ENCODE assay signal across 8 cellular contexts in genomic region chr16:20904507-20905079, GRCh38. TPM values are rescaled to one million over a fixed set of nuclear protein-coding genes. Genes with fewer than 3 reads are reported as not detected.
A peak's percentile ranks its signal among the peaks of the same experiment; 100 is the strongest.
DNase-seq lines count a peak whose midpoint lies in the region; ATAC-seq, FAIRE-seq and TF ChIP-seq lines count a peak whose summit lies in the region.

No MANE protein-coding gene starts in this region.

- H3K27ac ChIP-seq in Panc1 (ENCODE audit: low read length) (peak overlapping the region; percentile 98), coronary artery (peak overlapping the region; percentile 86 to 100), pancreas (peak overlapping the region in 2 of 4 donors; percentile 54 to 72)

- no peak for TF ChIP-seq POLR2A in lower leg skin (IDR thresholded peaks at IDR 0.05)

- H3K4me1 ChIP-seq in Panc1 (ENCODE audit: control insufficient read depth, insufficient read depth, low read length) (peaks cover 61% of the 10 kb centered on the region), pancreas (peaks cover 4 to 35% (median 27%) of the 10 kb centered on the region in 3 donors)

- peaks cover 2% of the 10 kb centered on the region for H3K36me3 Mint-ChIP-seq in activated naive CD4-positive, alpha-beta T cell treated with anti-CD3 and anti-CD28 coated beads for 36 hours (ENCODE audit: low read depth)

- H3K4me3 ChIP-seq in Panc1 (ENCODE audit: low read depth in 2 of 2, low read length in 2 of 2) (no peak overlapping the region), coronary artery (peak overlapping the region; percentile 27), pancreas (no peak overlapping the region), lower leg skin (ENCODE audit: low read depth, poor library complexity, severe bottlenecking) (no peak overlapping the region)

- intact Hi-C loops in activated naive CD4-positive, alpha-beta T cell treated with anti-CD3 and anti-CD28 coated beads for 36 hours (cut with micrococcal nuclease), result loop anchor here (1.0 to 10.0 kb wide), 3 partner anchors 30 to 1290 kb away; no protein-coding TSS in a partner anchor
- intact Hi-C loops in Panc1 (cut with micrococcal nuclease; ENCODE audit: unreplicated experiment) (no loop called here), pancreas (cut with DNase I) (no loop called here), lower leg skin (cut with DNase I; ENCODE audit: low total_unique reads) (loop anchor here (10.0 kb wide), 1 partner anchor 1290 kb away; no protein-coding TSS in a partner anchor)

- H3K4me3 Mint-ChIP-seq in activated naive CD4-positive, alpha-beta T cell treated with anti-CD3 and anti-CD28 coated beads for 36 hours, result no peak overlapping the region

- peak overlapping the region; percentile 32 for H3K27ac Mint-ChIP-seq in activated naive CD4-positive, alpha-beta T cell treated with anti-CD3 and anti-CD28 coated beads for 36 hours

- WGBS in pancreas, 2 donors, result 7 to 11% methylated on average over 3 of the region's 3 CpGs
- WGBS in lower leg skin, 2 donors, result 20 to 26% methylated on average over 3 of the region's 3 CpGs

- peak; percentile 27 for ATAC-seq in Panc1
- ATAC-seq in pancreas, result peak in 3 of 4 donors; percentile 20 to 41 (median 33)
- no peak for ATAC-seq in GM18519 (IDR thresholded peaks at IDR 0.05; ENCODE audit: low FRiP score, unreplicated experiment)

- H3K4me1 Mint-ChIP-seq in activated naive CD4-positive, alpha-beta T cell treated with anti-CD3 and anti-CD28 coated beads for 36 hours (ENCODE audit: low read depth), result peaks cover 40% of the 10 kb centered on the region

- TF ChIP-seq CTCF in Panc1 (IDR thresholded peaks at IDR 0.05) (no peak), coronary artery (IDR thresholded peaks at IDR 0.05) (no peak), pancreas (IDR thresholded peaks at IDR 0.05) (no peak), lower leg skin (IDR thresholded peaks at IDR 0.05) (no peak)

- in situ Hi-C loops in Panc1 (cut with HindIII; ENCODE audit: low pct_unique_long_range_greater_than_20kb, low sequenced_read_pairs), result no loop called here

- H3K27me3 Mint-ChIP-seq in activated naive CD4-positive, alpha-beta T cell treated with anti-CD3 and anti-CD28 coated beads for 36 hours (ENCODE audit: low read depth), result no peaks in the 10 kb centered on the region

- DNase-seq in activated naive CD4-positive, alpha-beta T cell treated with anti-CD3 and anti-CD28 coated beads for 36 hours, result peak; percentile 22
- DNase-seq in activated naive CD4-positive, alpha-beta T cell treated with Interleukin-2 at 50 U/mL for 16 hours, result no peak
- no peak for DNase-seq in Panc1 (ENCODE audit: low read depth, low spot score)
- DNase-seq in coronary artery (ENCODE audit: low spot score), result no peak
- DNase-seq in pancreas, result peak in 2 of 6 donors; percentile 23 to 36
- DNase-seq in lower leg skin (ENCODE audit: low spot score in 2 of 2), result no peak
- DNase-seq in NCI-H2107 treated with DMSO at 0.1 percent for 48 hours (lab: John Stamatoyannopoulos, UW; ENCODE audit: unreplicated experiment), result no peak

- H3K9me3 Mint-ChIP-seq in activated naive CD4-positive, alpha-beta T cell treated with anti-CD3 and anti-CD28 coated beads for 36 hours, result no peaks in the 10 kb centered on the region

- no peaks in the 10 kb centered on the region; the same call in 1 of the 2 replicates for H3K36me3 ChIP-seq in Panc1 (ENCODE audit: control insufficient read depth, insufficient read depth, low read length)
- no peaks in the 10 kb centered on the region for H3K36me3 ChIP-seq in pancreas

- no TSS peak for BruUV-seq in Panc1 (replicated peaks; lab: Mats Ljungman, UMichigan)

- H3K27me3 ChIP-seq in Panc1 (ENCODE audit: control insufficient read depth, insufficient read depth, low read length) (no peaks in the 10 kb centered on the region), pancreas (no peaks in the 10 kb centered on the region)

- FAIRE-seq in pancreas (lab: Jason Lieb, UNC), result no peak

- no peaks in the 10 kb centered on the region for H3K9me3 ChIP-seq in Panc1 (ENCODE audit: control insufficient read depth, insufficient read depth, low read depth, low read length)
- no peaks in the 10 kb centered on the region for H3K9me3 ChIP-seq in pancreas

- CTCF ChIA-PET in activated naive CD4-positive, alpha-beta T cell treated with anti-CD3 and anti-CD28 coated beads for 36 hours (lab: Charles Lee), result interaction anchor here (1.2 kb wide), 1 partner anchor 54 kb away, joined by 3 read pairs; no protein-coding TSS in a partner anchor
- CTCF ChIA-PET in Panc1 (lab: Charles Lee), result no interaction called here

- POLR2A ChIA-PET in Panc1 (lab: Charles Lee), result interaction anchor here (0.6 to 0.7 kb wide), 2 partner anchors 23 to 327 kb away, joined by 3 to 4 read pairs; no protein-coding TSS in a partner anchor

RNA-seq across cellular contexts. Expression of gene LYRM1, which starts 4.0 kb away (rescaled TPM):
- total RNA-seq in activated naive CD4-positive, alpha-beta T cell treated with anti-CD3 and anti-CD28 coated beads for 36 hours, result 10 to 100 TPM; 20.4 to 20.8 TPM
- 30.7 TPM for total RNA-seq in Panc1 (2021; ENCODE audit: unreplicated experiment)
- 26.4 TPM for polyA plus RNA-seq in Panc1 (2012; ENCODE audit: insufficient read length)
- total RNA-seq in pancreas, result 10 to 100 TPM in 5 of 6 donors, 1 to 10 TPM in 1; 9.9 to 17.5 (median 14.4) TPM
- polyA plus RNA-seq in pancreas, result 10 to 100 TPM; 21.5 to 30.9 TPM
- total RNA-seq in lower leg skin, result 10 to 100 TPM; 24.3 to 27.3 (median 25.5) TPM

RNA-seq across cellular contexts. Expression of gene DCUN1D3, which starts 4.4 kb away (rescaled TPM):
- total RNA-seq in activated naive CD4-positive, alpha-beta T cell treated with anti-CD3 and anti-CD28 coated beads for 36 hours, result 1 to 10 TPM; 3.0 to 3.4 TPM
- total RNA-seq in Panc1 (2021; ENCODE audit: unreplicated experiment), result 23.5 TPM
- 7.7 TPM for polyA plus RNA-seq in Panc1 (2012; ENCODE audit: insufficient read length)
- 1 to 10 TPM; 5.2 to 7.7 (median 7.0) TPM for total RNA-seq in pancreas
- 1 to 10 TPM; 3.7 to 4.0 TPM for polyA plus RNA-seq in pancreas
- total RNA-seq in lower leg skin, result 10 to 100 TPM; 18.2 to 20.8 (median 18.3) TPM

Comparison
In these comparisons a context has a peak if more than half of its experiments do, and no peak if none do; other contexts are left out.
1. intact Hi-C loops: an anchor here in activated naive CD4-positive, alpha-beta T cell treated with anti-CD3 and anti-CD28 coated beads for 36 hours (1.0 to 10.0 kb wide) and lower leg skin (10.0 kb wide); none called in Panc1 and pancreas.